In genomic region chr19:1324792-1325567, GRCh38 we compare ENCODE assay signal across 1 cellular context.
TF ChIP-seq lines count a peak whose summit lies in the region.

No MANE protein-coding gene starts in this region.

TF ChIP-seq in K562, 482 proteins besides CTCF, POLR2A, EP300 and RAD21 (continues in another document):
- TF ChIP-seq MEIS2 (IDR thresholded peaks at IDR 0.05; ENCODE audit: partially characterized antibody), result peak; percentile 44
- peak; percentile 95 for TF ChIP-seq L3MBTL2 (IDR thresholded peaks at IDR 0.05)
- TF ChIP-seq SIN3A (IDR thresholded peaks at IDR 0.05; ENCODE audit: borderline replicate concordance in 2 of 2, control insufficient read depth in 1 of 2, low read depth in 2 of 2, low read length in 2 of 2), result peak in 1 of 2 experiments; percentile 45; a peak in 1 of 4 replicates
- TF ChIP-seq EGR1 (conservative IDR thresholded peaks at IDR 0.05), result peak; percentile 60
- TF ChIP-seq SOX6 (IDR thresholded peaks at IDR 0.05), result 0 out of 2 replicates have a peak, but pooled peaks have one; percentile 23
- TF ChIP-seq FOXP1 (CRISPR knock-in tag; IDR thresholded peaks at IDR 0.05), result peak; percentile 43; the same call in 1 of the 2 replicates
- TF ChIP-seq SIRT6 (IDR thresholded peaks at IDR 0.05; ENCODE audit: low read depth, low read length), result no peak
- TF ChIP-seq MAZ (CRISPR knock-in tag; conservative IDR thresholded peaks at IDR 0.05 in 1 of 2, IDR thresholded peaks at IDR 0.05 in 1 of 2), result peak in 1 of 2 experiments; percentile 65; a peak in 2 of 4 replicates
- TF ChIP-seq CAMTA2 (CRISPR knock-in tag; conservative IDR thresholded peaks at IDR 0.05), result no peak
- TF ChIP-seq TOE1 (IDR thresholded peaks at IDR 0.05; ENCODE audit: borderline replicate concordance), result 0 out of 2 replicates have a peak, but pooled peaks have one; percentile 17
- TF ChIP-seq TOE1 (CRISPR knock-in tag; IDR thresholded peaks at IDR 0.05; ENCODE audit: borderline replicate concordance, low read depth), result no peak
- TF ChIP-seq NR2C1 (IDR thresholded peaks at IDR 0.05), result peak; percentile 77
- peak; percentile 89 for TF ChIP-seq NR2C1 (tag; IDR thresholded peaks at IDR 0.05)
- TF ChIP-seq ZZZ3 (IDR thresholded peaks at IDR 0.05), result no peak
- no peak for TF ChIP-seq EZH2 (IDR thresholded peaks at IDR 0.05; ENCODE audit: borderline replicate concordance, low read depth, low read length)
- TF ChIP-seq POLR2G (IDR thresholded peaks at IDR 0.05; ENCODE audit: low read depth, low read length), result peak; percentile 81
- TF ChIP-seq NEUROD1 (IDR thresholded peaks at IDR 0.05; ENCODE audit: borderline replicate concordance, low read depth, low read length, partially characterized antibody), result peak; percentile 23
- TF ChIP-seq HNRNPLL (IDR thresholded peaks at IDR 0.05; ENCODE audit: low read depth, low read length, poor library complexity, severe bottlenecking), result peak; percentile 60
- peak; percentile 43; the same call in 1 of the 2 replicates for TF ChIP-seq CTBP1 (IDR thresholded peaks at IDR 0.05; ENCODE audit: borderline replicate concordance)
- peak; percentile 48; the same call in 1 of the 2 replicates for TF ChIP-seq ZNF740 (CRISPR knock-in tag; IDR thresholded peaks at IDR 0.05)
- TF ChIP-seq ZNF740 (tag; IDR thresholded peaks at IDR 0.05), result no peak
- no peak for TF ChIP-seq MAFK (IDR thresholded peaks at IDR 0.05; ENCODE audit: low read length)
- TF ChIP-seq SPI1 (IDR thresholded peaks at IDR 0.05; ENCODE audit: borderline replicate concordance, low read depth, low read length), result peak; percentile 40; the same call in 1 of the 2 replicates
- TF ChIP-seq, protein P1, sequence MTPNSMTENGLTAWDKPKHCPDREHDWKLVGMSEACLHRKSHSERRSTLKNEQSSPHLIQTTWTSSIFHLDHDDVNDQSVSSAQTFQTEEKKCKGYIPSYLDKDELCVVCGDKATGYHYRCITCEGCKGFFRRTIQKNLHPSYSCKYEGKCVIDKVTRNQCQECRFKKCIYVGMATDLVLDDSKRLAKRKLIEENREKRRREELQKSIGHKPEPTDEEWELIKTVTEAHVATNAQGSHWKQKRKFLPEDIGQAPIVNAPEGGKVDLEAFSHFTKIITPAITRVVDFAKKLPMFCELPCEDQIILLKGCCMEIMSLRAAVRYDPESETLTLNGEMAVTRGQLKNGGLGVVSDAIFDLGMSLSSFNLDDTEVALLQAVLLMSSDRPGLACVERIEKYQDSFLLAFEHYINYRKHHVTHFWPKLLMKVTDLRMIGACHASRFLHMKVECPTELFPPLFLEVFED (CRISPR knock-in tag; conservative IDR thresholded peaks at IDR 0.05), result no peak
- peak; percentile 94 for TF ChIP-seq ESRRA (IDR thresholded peaks at IDR 0.05; ENCODE audit: borderline replicate concordance, low read depth)
- TF ChIP-seq ATF1 (CRISPR knock-in tag; IDR thresholded peaks at IDR 0.05), result peak; percentile 21; the same call in 1 of the 2 replicates
- peak; percentile 88 for TF ChIP-seq ATF1 (tag; IDR thresholded peaks at IDR 0.05)
- TF ChIP-seq CUX1 (CRISPR knock-in tag; IDR thresholded peaks at IDR 0.05), result no peak
- peak; percentile 82 for TF ChIP-seq NR2C2 (CRISPR knock-in tag; IDR thresholded peaks at IDR 0.05)
- peak; percentile 95 for TF ChIP-seq NR2C2 (tag; IDR thresholded peaks at IDR 0.05)
- TF ChIP-seq, protein P2, sequence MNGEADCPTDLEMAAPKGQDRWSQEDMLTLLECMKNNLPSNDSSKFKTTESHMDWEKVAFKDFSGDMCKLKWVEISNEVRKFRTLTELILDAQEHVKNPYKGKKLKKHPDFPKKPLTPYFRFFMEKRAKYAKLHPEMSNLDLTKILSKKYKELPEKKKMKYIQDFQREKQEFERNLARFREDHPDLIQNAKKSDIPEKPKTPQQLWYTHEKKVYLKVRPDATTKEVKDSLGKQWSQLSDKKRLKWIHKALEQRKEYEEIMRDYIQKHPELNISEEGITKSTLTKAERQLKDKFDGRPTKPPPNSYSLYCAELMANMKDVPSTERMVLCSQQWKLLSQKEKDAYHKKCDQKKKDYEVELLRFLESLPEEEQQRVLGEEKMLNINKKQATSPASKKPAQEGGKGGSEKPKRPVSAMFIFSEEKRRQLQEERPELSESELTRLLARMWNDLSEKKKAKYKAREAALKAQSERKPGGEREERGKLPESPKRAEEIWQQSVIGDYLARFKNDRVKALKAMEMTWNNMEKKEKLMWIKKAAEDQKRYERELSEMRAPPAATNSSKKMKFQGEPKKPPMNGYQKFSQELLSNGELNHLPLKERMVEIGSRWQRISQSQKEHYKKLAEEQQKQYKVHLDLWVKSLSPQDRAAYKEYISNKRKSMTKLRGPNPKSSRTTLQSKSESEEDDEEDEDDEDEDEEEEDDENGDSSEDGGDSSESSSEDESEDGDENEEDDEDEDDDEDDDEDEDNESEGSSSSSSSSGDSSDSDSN (IDR thresholded peaks at IDR 0.05; ENCODE audit: borderline replicate concordance in 1 of 2, low read depth in 2 of 2, low read length in 2 of 2), result 0 out of 4 replicates have a peak, but pooled peaks of 1 of the 2 experiments have one; percentile 53
- peak; percentile 92 for TF ChIP-seq CREB1 (IDR thresholded peaks at IDR 0.05)
- TF ChIP-seq CREB1 (CRISPR knock-in tag; IDR thresholded peaks at IDR 0.05), result peak; percentile 91
- TF ChIP-seq ZFX (CRISPR knock-in tag; IDR thresholded peaks at IDR 0.05), result peak; percentile 89
- TF ChIP-seq SP1 (CRISPR knock-in tag; IDR thresholded peaks at IDR 0.05), result peak; percentile 65
- TF ChIP-seq MITF (IDR thresholded peaks at IDR 0.05), result no peak
- peak; percentile 35 for TF ChIP-seq FIP1L1 (IDR thresholded peaks at IDR 0.05; ENCODE audit: low read depth, low read length, poor library complexity, severe bottlenecking)
- TF ChIP-seq BMI1 (IDR thresholded peaks at IDR 0.05; ENCODE audit: low read length), result peak; percentile 77
- TF ChIP-seq MTA1 (IDR thresholded peaks at IDR 0.05; ENCODE audit: borderline replicate concordance), result peak; percentile 91
- TF ChIP-seq KLF1 (tag; IDR thresholded peaks at IDR 0.05), result 0 out of 2 replicates have a peak, but pooled peaks have one; percentile 27
- peak; percentile 74 for TF ChIP-seq ATF7 (IDR thresholded peaks at IDR 0.05)
- no peak for TF ChIP-seq ZNF280B (CRISPR knock-in tag; IDR thresholded peaks at IDR 0.05)
- peak in 1 of 2 experiments; percentile 49; a peak in 1 of 4 replicates for TF ChIP-seq FOXA3 (CRISPR knock-in tag; conservative IDR thresholded peaks at IDR 0.05 in 1 of 2, IDR thresholded peaks at IDR 0.05 in 1 of 2)
- no peak for TF ChIP-seq CEBPB (tag; IDR thresholded peaks at IDR 0.05)
- TF ChIP-seq ZBTB1 (CRISPR knock-in tag; IDR thresholded peaks at IDR 0.05; ENCODE audit: borderline replicate concordance, low read depth), result peak; percentile 53; the same call in 1 of the 2 replicates
